In the genomic region with DNA sequence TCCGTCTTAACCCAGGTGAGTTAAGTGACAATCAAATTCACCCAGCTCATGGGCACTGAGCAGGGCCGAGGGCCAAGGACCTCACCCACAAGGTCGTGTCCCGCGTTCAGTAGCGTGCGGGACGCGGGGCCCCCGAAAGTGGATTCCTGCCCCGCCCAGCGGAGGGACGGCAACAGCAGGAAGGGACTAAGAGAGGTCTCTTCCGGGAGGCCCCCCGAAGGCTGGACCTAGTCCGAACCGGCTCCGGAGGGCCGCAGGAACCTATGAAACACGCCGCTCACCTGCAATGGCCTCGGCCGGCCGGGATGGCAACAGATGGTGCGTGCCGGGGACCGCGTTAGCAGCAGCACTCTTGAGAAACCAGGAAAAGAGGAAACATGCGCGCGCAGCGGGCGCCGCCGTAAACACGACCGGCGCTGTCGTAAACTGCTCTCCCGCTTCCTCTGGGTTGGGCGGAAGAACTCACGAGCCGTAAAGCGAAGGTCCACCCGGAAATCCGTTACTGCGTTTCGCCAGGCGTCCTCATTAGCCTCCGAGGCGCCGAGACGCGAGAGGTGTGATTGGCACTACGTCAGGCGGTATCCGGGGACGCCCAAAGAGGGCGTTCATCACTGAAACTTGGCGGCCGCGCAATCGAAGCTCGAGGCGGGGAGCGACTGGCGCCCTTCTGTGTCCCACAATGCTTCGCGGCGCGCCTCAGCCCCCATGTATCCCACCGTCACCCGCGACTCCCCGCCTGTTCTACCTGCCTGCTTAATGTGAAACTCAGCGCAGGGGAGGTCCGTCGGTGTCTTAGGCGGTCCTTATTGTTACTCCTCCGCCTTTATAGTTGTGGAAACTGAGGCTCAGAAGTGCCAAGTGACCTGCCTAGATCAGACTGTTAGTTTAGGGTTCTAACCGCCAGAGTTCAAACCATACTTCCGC, we compare ENCODE assay signal across 8 cellular contexts. TPM values are rescaled to one million over a fixed set of nuclear protein-coding genes. Genes with fewer than 3 reads are reported as not detected.
DNase-seq lines count a peak whose midpoint lies in the region; ATAC-seq and TF ChIP-seq lines count a peak whose summit lies in the region.

A gene with protein sequence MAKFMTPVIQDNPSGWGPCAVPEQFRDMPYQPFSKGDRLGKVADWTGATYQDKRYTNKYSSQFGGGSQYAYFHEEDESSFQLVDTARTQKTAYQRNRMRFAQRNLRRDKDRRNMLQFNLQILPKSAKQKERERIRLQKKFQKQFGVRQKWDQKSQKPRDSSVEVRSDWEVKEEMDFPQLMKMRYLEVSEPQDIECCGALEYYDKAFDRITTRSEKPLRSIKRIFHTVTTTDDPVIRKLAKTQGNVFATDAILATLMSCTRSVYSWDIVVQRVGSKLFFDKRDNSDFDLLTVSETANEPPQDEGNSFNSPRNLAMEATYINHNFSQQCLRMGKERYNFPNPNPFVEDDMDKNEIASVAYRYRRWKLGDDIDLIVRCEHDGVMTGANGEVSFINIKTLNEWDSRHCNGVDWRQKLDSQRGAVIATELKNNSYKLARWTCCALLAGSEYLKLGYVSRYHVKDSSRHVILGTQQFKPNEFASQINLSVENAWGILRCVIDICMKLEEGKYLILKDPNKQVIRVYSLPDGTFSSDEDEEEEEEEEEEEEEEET (minus strand): TSS at position 372 of the 924 bp plus-strand sequence. CDS start 3,045 bp downstream, outside the sequence.

- peak within 1 kb of the TSS; percentile 98 for H3K27ac Mint-ChIP-seq in T-helper 1 cell treated with Interleukin-12 subunit alpha and Interleukin-12 subunit beta and Interleukin-4 antibody, amounts not matched to agents 30 μg/mL and 1 μg/mL, for 36 hours

- 0 to 1% methylated on average over 82 of the region's 82 CpGs for WGBS in heart right ventricle, 2 donors
- 0% methylated on average over 23 to 71 of the region's 82 CpGs for WGBS in upper lobe of left lung, 2 donors

- TF ChIP-seq CTCF in GM13977 (IDR thresholded peaks at IDR 0.05; ENCODE audit: extremely low read depth, insufficient read depth, missing control alignments) (no peak), heart right ventricle (IDR thresholded peaks at IDR 0.05) (peak in 4 of 9 donors; percentile 7 to 30 (median 16)), upper lobe of left lung (IDR thresholded peaks at IDR 0.05) (peak in 3 of 6 experiments; percentile 19 to 27 (median 22))

- H3K9me3 ChIP-seq in heart right ventricle (no peaks in the 10 kb centered on the region), upper lobe of left lung (no peaks in the 10 kb centered on the region)

- in situ Hi-C loops in GM13977 (cut with MboI; ENCODE audit: low pct_unique_long_range_greater_than_20kb, low sequenced_read_pairs, unreplicated experiment), result no loop called here

- peak; percentile 88 for ATAC-seq in HG02884 (IDR thresholded peaks at IDR 0.05; ENCODE audit: unreplicated experiment)
- ATAC-seq in heart right ventricle, result peak; percentile 95 to 98 (median 96)
- ATAC-seq in upper lobe of left lung (ENCODE audit: low FRiP score in 2 of 2), result peak; percentile 98

- H3K36me3 Mint-ChIP-seq in T-helper 1 cell treated with Interleukin-12 subunit alpha and Interleukin-12 subunit beta and Interleukin-4 antibody, amounts not matched to agents 30 μg/mL and 1 μg/mL, for 36 hours (ENCODE audit: low read depth), result peaks cover 27% of the 10 kb centered on the region

- H3K27ac ChIP-seq in heart right ventricle, result peak within 1 kb of the TSS; percentile 66 to 96 (median 90)
- peak within 1 kb of the TSS; percentile 85 to 96 (median 93) for H3K27ac ChIP-seq in upper lobe of left lung

- H3K36me3 ChIP-seq in heart right ventricle (peaks cover 0 to 37% (median 19%) of the 10 kb centered on the region in 9 donors), upper lobe of left lung (peaks cover 19 to 31% (median 24%) of the 10 kb centered on the region in 4 donors)

- TF ChIP-seq EP300 in upper lobe of left lung (IDR thresholded peaks at IDR 0.05), result peak in 2 of 4 donors; percentile 27 to 41

- intact Hi-C loops in heart right ventricle (cut with DNase I), result no loop called here
- intact Hi-C loops in posterior cingulate gyrus (cut with DNase I), result loop anchor here (2.0 kb wide), 1 partner anchor 48 kb away; a partner anchor contains a TSS

- H3K4me3 ChIP-seq in heart right ventricle (peak within 1 kb of the TSS; percentile 56 to 99 (median 85)), upper lobe of left lung (peak within 1 kb of the TSS; percentile 76 to 99 (median 82))

- H3K27me3 Mint-ChIP-seq in T-helper 1 cell treated with Interleukin-12 subunit alpha and Interleukin-12 subunit beta and Interleukin-4 antibody, amounts not matched to agents 30 μg/mL and 1 μg/mL, for 36 hours (ENCODE audit: low read depth), result no peaks in the 10 kb centered on the region

- H3K9me3 Mint-ChIP-seq in T-helper 1 cell treated with Interleukin-12 subunit alpha and Interleukin-12 subunit beta and Interleukin-4 antibody, amounts not matched to agents 30 μg/mL and 1 μg/mL, for 36 hours, result no peaks in the 10 kb centered on the region

- TF ChIP-seq POLR2A in upper lobe of left lung (IDR thresholded peaks at IDR 0.05), result peak in 3 of 4 donors; percentile 53 to 81 (median 78)

- H3K27me3 ChIP-seq in heart right ventricle (no peaks in the 10 kb centered on the region), upper lobe of left lung (no peaks in the 10 kb centered on the region)

- peaks cover 0 to 30% (median 19%) of the 10 kb centered on the region in 9 donors for H3K4me1 ChIP-seq in heart right ventricle
- H3K4me1 ChIP-seq in upper lobe of left lung, result peaks cover 13 to 24% (median 18%) of the 10 kb centered on the region in 4 donors

- DNase-seq in GM13977 (ENCODE audit: low spot score) (peak; percentile 89), NCI-H1694 (lab: John Stamatoyannopoulos, UW) (peak; percentile 97), amniotic stem cell (lab: John Stamatoyannopoulos, UW) (peak; percentile 99), heart right ventricle (peak; percentile 97 to 99), posterior cingulate gyrus (peak; percentile 93 to 99 (median 96)), upper lobe of left lung (peak; percentile 99 to 100)

- H3K4me1 Mint-ChIP-seq in T-helper 1 cell treated with Interleukin-12 subunit alpha and Interleukin-12 subunit beta and Interleukin-4 antibody, amounts not matched to agents 30 μg/mL and 1 μg/mL, for 36 hours (ENCODE audit: low read depth), result peaks cover 23% of the 10 kb centered on the region

- H3K4me3 Mint-ChIP-seq in T-helper 1 cell treated with Interleukin-12 subunit alpha and Interleukin-12 subunit beta and Interleukin-4 antibody, amounts not matched to agents 30 μg/mL and 1 μg/mL, for 36 hours, result peak within 1 kb of the TSS; percentile 88

RNA-seq across cellular contexts. Expression of the gene that starts here (rescaled TPM):
- total RNA-seq in heart right ventricle, result 100 to 1,000 TPM in 1 of 10 donors, 10 to 100 TPM in 9; 61.4 to 113 (median 79.9) TPM
- polyA plus RNA-seq in heart right ventricle, result 100 to 1,000 TPM in 1 of 2 donors, 10 to 100 TPM in 1; 65.4 to 180 TPM
- total RNA-seq in upper lobe of left lung, result 100 to 1,000 TPM; 125 to 202 (median 142) TPM

Comparison
In these comparisons a context has a peak if more than half of its experiments do, and no peak if none do; other contexts are left out.
1. Peak in every context shown above with its lines: DNase-seq, ATAC-seq, H3K4me3 ChIP-seq and H3K27ac ChIP-seq.